8 cellular contexts compared by ENCODE assay signal in genomic region chr6:165662671-165663282, GRCh38. TPM values are rescaled to one million over a fixed set of nuclear protein-coding genes. Genes with fewer than 3 reads are reported as not detected.
DNase-seq lines count a peak whose midpoint lies in the region; ATAC-seq and TF ChIP-seq lines count a peak whose summit lies in the region.

TSS of gene PDE10A (minus strand) at chr6:165663241. CDS start at chr6:165662811, 430 bp downstream.

- H3K9me3 ChIP-seq in parathyroid adenoma (ENCODE audit: control insufficient read depth, low read length): no peaks in the 10 kb centered on the region

- in situ Hi-C loops in GM13976 (cut with MboI; ENCODE audit: low sequenced_read_pairs, unreplicated experiment) (no loop called here), SK-MEL-5 (cut with HindIII; ENCODE audit: low pct_unique_long_range_greater_than_20kb, low sequenced_read_pairs) (no loop called here)

- intact Hi-C loops in Right ventricle myocardium inferior (cut with DNase I): loop anchor here (1.0 to 5.0 kb wide), 8 partner anchors 32 to 222 kb away; no protein-coding TSS in a partner anchor

- H3K27ac ChIP-seq in parathyroid adenoma: no peak within 1 kb of the TSS

- H3K4me1 ChIP-seq in parathyroid adenoma: no peaks in the 10 kb centered on the region

- DNase-seq in GM13976 (ENCODE audit: low spot score): peak; percentile 48
- DNase-seq in SK-MEL-5 (ENCODE audit: low read depth, low spot score): peak; percentile 54
- peak; percentile 88 for DNase-seq in Right ventricle myocardium inferior (ENCODE audit: missing footprints)
- no peak for DNase-seq in HPDE6-E6E7 (ENCODE audit: extremely low spot score)
- DNase-seq in RPMI8226: no peak
- no peak for DNase-seq in KG1 (lab: John Stamatoyannopoulos, UW)

- TF ChIP-seq CTCF in GM13976 (IDR thresholded peaks at IDR 0.05; ENCODE audit: borderline replicate concordance, control extremely low read depth, extremely low read depth, insufficient read depth, missing control alignments) (no peak), parathyroid adenoma (IDR thresholded peaks at IDR 0.05) (no peak)

- H2AFZ ChIP-seq in parathyroid adenoma: peak within 1 kb of the TSS; percentile 7

- ATAC-seq in Right ventricle myocardium inferior: peak; percentile 82
- no peak for ATAC-seq in HG02642 (IDR thresholded peaks at IDR 0.05; ENCODE audit: poor library complexity, unreplicated experiment)

- peaks cover 17% of the 10 kb centered on the region for H3K27me3 ChIP-seq in parathyroid adenoma (ENCODE audit: control insufficient read depth, insufficient read depth, low read length)

- H3K4me3 ChIP-seq in parathyroid adenoma (ENCODE audit: low read depth, low read length): peak within 1 kb of the TSS; percentile 39

- peak within 1 kb of the TSS; percentile 65 for H3K4me2 ChIP-seq in parathyroid adenoma (ENCODE audit: low read length)

- no peaks in the 10 kb centered on the region for H3K36me3 ChIP-seq in parathyroid adenoma (ENCODE audit: control insufficient read depth, insufficient read depth, low read length)

- no peak within 1 kb of the TSS for H3K9ac ChIP-seq in parathyroid adenoma

- no peaks in the 10 kb centered on the region for H3K79me2 ChIP-seq in parathyroid adenoma

RNA-seq across cellular contexts. Expression of gene PDE10A, which starts in this region (rescaled TPM):
- total RNA-seq in SK-MEL-5 (2014; rRNA removed; shearing (Covaris generic)): 161 TPM in 2 replicates
- polyA plus RNA-seq in SK-MEL-5 (2015; cell fraction: cytosol; rRNA removed): 108 and 125 TPM in 2 replicates
- 180 and 215 TPM in 2 replicates for polyA plus RNA-seq in SK-MEL-5 (2015; cell fraction: nucleus; rRNA removed)
- 15.7 TPM for total RNA-seq in Right ventricle myocardium inferior

Comparison
In these comparisons a context has a peak if more than half of its experiments do, and no peak if none do; other contexts are left out.
1. DNase-seq: peak in GM13976 (single experiment), SK-MEL-5 (single experiment) and Right ventricle myocardium inferior (single experiment); none in HPDE6-E6E7 (single experiment), RPMI8226 (single experiment) and KG1 (single experiment).